ENCODE assay signal across 1 cellular context in genomic region chr11:67242548-67242947, GRCh38.
TF ChIP-seq lines count a peak whose summit lies in the region.

No MANE protein-coding gene starts in this region.

TF ChIP-seq in A549, 52 proteins besides CTCF, POLR2A, EP300 and RAD21 (continued from another document):
- TF ChIP-seq USF2 (IDR thresholded peaks at IDR 0.05), result no peak
- TF ChIP-seq, protein P1, sequence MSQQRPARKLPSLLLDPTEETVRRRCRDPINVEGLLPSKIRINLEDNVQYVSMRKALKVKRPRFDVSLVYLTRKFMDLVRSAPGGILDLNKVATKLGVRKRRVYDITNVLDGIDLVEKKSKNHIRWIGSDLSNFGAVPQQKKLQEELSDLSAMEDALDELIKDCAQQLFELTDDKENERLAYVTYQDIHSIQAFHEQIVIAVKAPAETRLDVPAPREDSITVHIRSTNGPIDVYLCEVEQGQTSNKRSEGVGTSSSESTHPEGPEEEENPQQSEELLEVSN (IDR thresholded peaks at IDR 0.05; ENCODE audit: borderline replicate concordance, low read depth), result no peak
- no peak for TF ChIP-seq FOSL2 (IDR thresholded peaks at IDR 0.05)
- no peak for TF ChIP-seq FOSL2 (CRISPR knock-in tag; IDR thresholded peaks at IDR 0.05)
- TF ChIP-seq, protein P2, sequence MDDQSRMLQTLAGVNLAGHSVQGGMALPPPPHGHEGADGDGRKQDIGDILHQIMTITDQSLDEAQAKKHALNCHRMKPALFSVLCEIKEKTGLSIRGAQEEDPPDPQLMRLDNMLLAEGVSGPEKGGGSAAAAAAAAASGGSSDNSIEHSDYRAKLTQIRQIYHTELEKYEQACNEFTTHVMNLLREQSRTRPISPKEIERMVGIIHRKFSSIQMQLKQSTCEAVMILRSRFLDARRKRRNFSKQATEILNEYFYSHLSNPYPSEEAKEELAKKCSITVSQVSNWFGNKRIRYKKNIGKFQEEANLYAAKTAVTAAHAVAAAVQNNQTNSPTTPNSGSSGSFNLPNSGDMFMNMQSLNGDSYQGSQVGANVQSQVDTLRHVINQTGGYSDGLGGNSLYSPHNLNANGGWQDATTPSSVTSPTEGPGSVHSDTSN (IDR thresholded peaks at IDR 0.05), result no peak
- TF ChIP-seq ZNF302 (CRISPR knock-in tag; IDR thresholded peaks at IDR 0.05), result no peak
- no peak for TF ChIP-seq CHD4 (IDR thresholded peaks at IDR 0.05; ENCODE audit: borderline replicate concordance)
